Comparison of ENCODE assay signal across 1 cellular context in genomic region chr15:78033864-78034263, GRCh38.
A peak's percentile ranks its signal among the peaks of the same experiment; 100 is the strongest.
TF ChIP-seq lines count a peak whose summit lies in the region.

No MANE protein-coding gene starts in this region.

TF ChIP-seq in HEK293, 187 proteins besides CTCF, POLR2A, EP300 and RAD21 (continued from another document):
- TF ChIP-seq PRDM6 (tag by site-specific recombination; IDR thresholded peaks at IDR 0.05) (peak; percentile 71), YY2 (tag by site-specific recombination; IDR thresholded peaks at IDR 0.05) (no peak), KLF10 (tag by site-specific recombination; IDR thresholded peaks at IDR 0.05) (no peak; the same call in 1 of the 2 replicates), GLIS1 (tag by site-specific recombination; IDR thresholded peaks at IDR 0.05) (peak; percentile 90), ZNF391 (tag by site-specific recombination; IDR thresholded peaks at IDR 0.05; ENCODE audit: borderline replicate concordance, low read depth) (no peak), ZNF585B (tag by site-specific recombination; IDR thresholded peaks at IDR 0.05) (no peak), ZNF639 (tag by site-specific recombination; IDR thresholded peaks at IDR 0.05) (no peak), ZXDB (tag by site-specific recombination; IDR thresholded peaks at IDR 0.05) (peak; percentile 53; the same call in 1 of the 2 replicates), ZNF837 (tag by site-specific recombination; IDR thresholded peaks at IDR 0.05) (no peak), ZNF239 (tag by site-specific recombination; IDR thresholded peaks at IDR 0.05) (no peak), ZNF555 (tag by site-specific recombination; conservative IDR thresholded peaks at IDR 0.05) (no peak), ZNF561 (tag by site-specific recombination; IDR thresholded peaks at IDR 0.05; ENCODE audit: borderline replicate concordance) (peak; percentile 64; the same call in 1 of the 2 replicates), ZNF660 (tag by site-specific recombination; IDR thresholded peaks at IDR 0.05) (peak; percentile 56; the same call in 1 of the 2 replicates), ZEB2 (tag by site-specific recombination; IDR thresholded peaks at IDR 0.05) (peak; percentile 83), ZNF544 (tag by site-specific recombination; IDR thresholded peaks at IDR 0.05) (no peak), MZF1 (tag by site-specific recombination; IDR thresholded peaks at IDR 0.05; ENCODE audit: borderline replicate concordance) (no peak), ZNF76 (tag by site-specific recombination; IDR thresholded peaks at IDR 0.05; ENCODE audit: borderline replicate concordance, low read depth) (no peak), ZNF560 (tag by site-specific recombination; IDR thresholded peaks at IDR 0.05; ENCODE audit: borderline replicate concordance) (no peak), ZNF629 (tag by site-specific recombination; IDR thresholded peaks at IDR 0.05) (peak; percentile 75), ZNF169 (tag by site-specific recombination; IDR thresholded peaks at IDR 0.05) (no peak), MEIS1 (CRISPR knock-in tag; IDR thresholded peaks at IDR 0.05; ENCODE audit: borderline replicate concordance) (no peak), OVOL3 (tag by site-specific recombination; IDR thresholded peaks at IDR 0.05) (0 out of 2 replicates have a peak, but pooled peaks have one; percentile 40), ZNF530 (tag by site-specific recombination; IDR thresholded peaks at IDR 0.05; ENCODE audit: low read depth) (no peak), IKZF3 (tag by site-specific recombination; IDR thresholded peaks at IDR 0.05) (peak; percentile 80), ZNF350 (tag by site-specific recombination; IDR thresholded peaks at IDR 0.05) (0 out of 2 replicates have a peak, but pooled peaks have one; percentile 25), ZNF623 (tag by site-specific recombination; IDR thresholded peaks at IDR 0.05) (no peak), ZSCAN30 (tag by site-specific recombination; IDR thresholded peaks at IDR 0.05) (0 out of 2 replicates have a peak, but pooled peaks have one; percentile 39), ZNF768 (tag by site-specific recombination; IDR thresholded peaks at IDR 0.05) (no peak), ZNF140 (tag by site-specific recombination; IDR thresholded peaks at IDR 0.05) (no peak), ZNF529 (tag by site-specific recombination; IDR thresholded peaks at IDR 0.05; ENCODE audit: insufficient replicate concordance) (no peak), ZNF112 (tag by site-specific recombination; IDR thresholded peaks at IDR 0.05) (0 out of 2 replicates have a peak, but pooled peaks have one; percentile 19), KLF16 (tag by site-specific recombination; IDR thresholded peaks at IDR 0.05) (no peak), ZNF211 (tag by site-specific recombination; IDR thresholded peaks at IDR 0.05; ENCODE audit: low read depth) (no peak), ZNF791 (tag by site-specific recombination; IDR thresholded peaks at IDR 0.05) (no peak), ZNF549 (tag by site-specific recombination; IDR thresholded peaks at IDR 0.05) (no peak)
- TF ChIP-seq, protein P1, sequence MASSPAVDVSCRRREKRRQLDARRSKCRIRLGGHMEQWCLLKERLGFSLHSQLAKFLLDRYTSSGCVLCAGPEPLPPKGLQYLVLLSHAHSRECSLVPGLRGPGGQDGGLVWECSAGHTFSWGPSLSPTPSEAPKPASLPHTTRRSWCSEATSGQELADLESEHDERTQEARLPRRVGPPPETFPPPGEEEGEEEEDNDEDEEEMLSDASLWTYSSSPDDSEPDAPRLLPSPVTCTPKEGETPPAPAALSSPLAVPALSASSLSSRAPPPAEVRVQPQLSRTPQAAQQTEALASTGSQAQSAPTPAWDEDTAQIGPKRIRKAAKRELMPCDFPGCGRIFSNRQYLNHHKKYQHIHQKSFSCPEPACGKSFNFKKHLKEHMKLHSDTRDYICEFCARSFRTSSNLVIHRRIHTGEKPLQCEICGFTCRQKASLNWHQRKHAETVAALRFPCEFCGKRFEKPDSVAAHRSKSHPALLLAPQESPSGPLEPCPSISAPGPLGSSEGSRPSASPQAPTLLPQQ (tag by site-specific recombination; IDR thresholded peaks at IDR 0.05), result 0 out of 2 replicates have a peak, but pooled peaks have one; percentile 30
